14 cellular contexts compared by ENCODE assay signal in genomic region chr2:128547667-128548066, GRCh38.
DNase-seq lines count a peak whose midpoint lies in the region; TF ChIP-seq lines count a peak whose summit lies in the region.
"Had no signal": no experiment of that assay in that cellular context is flagged by ENCODE, and none has a peak within 500 bp of the region (broad histone marks: within the 10 kb centered on the region; RNA-seq: fewer than 3 reads in every experiment).

No MANE protein-coding gene starts in this region.

- TF ChIP-seq CTCF in neural progenitor cell (IDR thresholded peaks at IDR 0.05) (no peak), sigmoid colon (IDR thresholded peaks at IDR 0.05) (no peak)

- CTCF ChIA-PET in CD4-positive, alpha-beta memory T cell (lab: Charles Lee; ENCODE audit: partially characterized antibody), result no interaction called here

- POLR2A ChIA-PET in CD4-positive, alpha-beta memory T cell (lab: Charles Lee; ENCODE audit: partially characterized antibody), result no interaction called here

- H3K36me3 ChIP-seq in neural progenitor cell (no peaks in the 10 kb centered on the region), sigmoid colon (no peaks in the 10 kb centered on the region)
- no peaks in the 10 kb centered on the region for H3K36me3 ChIP-seq in CD4-positive, alpha-beta memory T cell (ENCODE audit: insufficient read depth, low read length)
- H3K36me3 ChIP-seq: BLaER1 had no signal

- peaks cover 8% of the 10 kb centered on the region for H3F3A ChIP-seq in neural progenitor cell (ENCODE audit: low read depth)

- TF ChIP-seq POLR2A in sigmoid colon (IDR thresholded peaks at IDR 0.05), result no peak

- WGBS in sigmoid colon, 2 donors, result 64 to 75% methylated on average over 3 of the region's 3 CpGs

- peaks cover 25% of the 10 kb centered on the region for H3K27me3 Mint-ChIP-seq in neural progenitor cell (ENCODE audit: insufficient read depth, low read depth)
- peaks cover 1 to 6% of the 10 kb centered on the region in 2 donors for H3K27me3 Mint-ChIP-seq in CD4-positive, alpha-beta memory T cell
- H3K27me3 Mint-ChIP-seq in T-helper 2 cell treated with Interferon-gamma antibody and Interleukin-4, amounts not matched to agents 5 μg/mL and 100 μg/mL, for 36 hours (ENCODE audit: low read depth), result peaks cover 5% of the 10 kb centered on the region

- H3K27me3 ChIP-seq in neural progenitor cell (no peaks in the 10 kb centered on the region), sigmoid colon (no peaks in the 10 kb centered on the region)
- no peaks in the 10 kb centered on the region for H3K27me3 ChIP-seq in CD4-positive, alpha-beta memory T cell (ENCODE audit: insufficient read depth, low read length)
- H3K27me3 ChIP-seq: BLaER1 had no signal

- H3K4me3 Mint-ChIP-seq in neural progenitor cell, result peak overlapping the region; percentile 11
- no peak overlapping the region for H3K4me3 Mint-ChIP-seq in CD4-positive, alpha-beta memory T cell
- H3K4me3 Mint-ChIP-seq in T-helper 2 cell treated with Interferon-gamma antibody and Interleukin-4, amounts not matched to agents 5 μg/mL and 100 μg/mL, for 36 hours, result no peak overlapping the region
- H3K4me3 Mint-ChIP-seq: HFFc6 had no signal

- no peaks in the 10 kb centered on the region for H3K36me3 Mint-ChIP-seq in neural progenitor cell
- H3K36me3 Mint-ChIP-seq in CD4-positive, alpha-beta memory T cell, result no peaks in the 10 kb centered on the region
- no peaks in the 10 kb centered on the region for H3K36me3 Mint-ChIP-seq in T-helper 2 cell treated with Interferon-gamma antibody and Interleukin-4, amounts not matched to agents 5 μg/mL and 100 μg/mL, for 36 hours (ENCODE audit: low read depth)

- intact Hi-C loops in sigmoid colon (cut with DNase I), result no loop called here
- intact Hi-C loops in CD4-positive, alpha-beta memory T cell (cut with micrococcal nuclease), result no loop called here

- no peak overlapping the region for H2AFZ ChIP-seq in neural progenitor cell (replicated peaks)

- DNase-seq in activated effector memory CD4-positive, alpha-beta T cell treated with anti-CD3 and anti-CD28 coated beads, Interleukin-2, amount 50 U/mL, for 16 hours, result peak; percentile 28
- no peak for DNase-seq in activated effector memory CD4-positive, alpha-beta T cell treated with Interleukin-2 at 50 U/mL for 16 hours
- DNase-seq in neural progenitor cell (ENCODE audit: low spot score) (no peak), sigmoid colon (peak; percentile 5), amniotic stem cell (lab: John Stamatoyannopoulos, UW) (no peak)
- DNase-seq in CD4-positive, alpha-beta memory T cell, result no peak
- no peak for DNase-seq in T-helper 2 cell treated with Interferon-gamma antibody and Interleukin-4, amounts not matched to agents 5 μg/mL and 100 μg/mL, for 36 hours (ENCODE audit: low spot score)
- DNase-seq: 8988T, AML-193, DMS53, HCEC 1CT, HFFc6 had no signal

- peaks cover 79% of the 10 kb centered on the region for H3K4me1 Mint-ChIP-seq in neural progenitor cell
- H3K4me1 Mint-ChIP-seq in CD4-positive, alpha-beta memory T cell, result no peaks in the 10 kb centered on the region
- no peaks in the 10 kb centered on the region for H3K4me1 Mint-ChIP-seq in T-helper 2 cell treated with Interferon-gamma antibody and Interleukin-4, amounts not matched to agents 5 μg/mL and 100 μg/mL, for 36 hours (ENCODE audit: low read depth)

- H3K9me3 ChIP-seq in neural progenitor cell (ENCODE audit: low read depth) (no peaks in the 10 kb centered on the region), sigmoid colon (no peaks in the 10 kb centered on the region)
- H3K9me3 ChIP-seq in CD4-positive, alpha-beta memory T cell (ENCODE audit: control insufficient read depth in 1 of 2, low read length in 2 of 2), result no peaks in the 10 kb centered on the region
- H3K9me3 ChIP-seq: BLaER1 had no signal

- peak overlapping the region; percentile 68 for H3K27ac Mint-ChIP-seq in neural progenitor cell
- no peak overlapping the region for H3K27ac Mint-ChIP-seq in CD4-positive, alpha-beta memory T cell
- H3K27ac Mint-ChIP-seq in T-helper 2 cell treated with Interferon-gamma antibody and Interleukin-4, amounts not matched to agents 5 μg/mL and 100 μg/mL, for 36 hours, result no peak overlapping the region
- H3K27ac Mint-ChIP-seq: HFFc6 had no signal

- no peaks in the 10 kb centered on the region for H4K20me1 ChIP-seq in neural progenitor cell (ENCODE audit: low read depth)
- H4K20me1 ChIP-seq: BLaER1 had no signal

- no peak overlapping the region for H3K4me2 ChIP-seq in neural progenitor cell
- H3K4me2 ChIP-seq: BLaER1 had no signal

- H3K4me1 ChIP-seq in neural progenitor cell (peaks cover 27% of the 10 kb centered on the region), sigmoid colon (no peaks in the 10 kb centered on the region)
- H3K4me1 ChIP-seq in CD4-positive, alpha-beta memory T cell (ENCODE audit: insufficient read depth, low read length), result no peaks in the 10 kb centered on the region

- no peak overlapping the region for H3K9ac ChIP-seq in neural progenitor cell
- H3K9ac ChIP-seq: BLaER1 had no signal

- H3K4me3 ChIP-seq in neural progenitor cell (no peak overlapping the region), sigmoid colon (no peak overlapping the region)
- H3K4me3 ChIP-seq in CD4-positive, alpha-beta memory T cell (ENCODE audit: low read length in 2 of 2), result no peak overlapping the region
- H3K4me3 ChIP-seq: BLaER1 had no signal

- H3K9me3 Mint-ChIP-seq in neural progenitor cell, result peaks cover 7% of the 10 kb centered on the region
- peaks cover 0 to 7% (median 0%) of the 10 kb centered on the region in 8 donors for H3K9me3 Mint-ChIP-seq in CD4-positive, alpha-beta memory T cell
- H3K9me3 Mint-ChIP-seq in T-helper 2 cell treated with Interferon-gamma antibody and Interleukin-4, amounts not matched to agents 5 μg/mL and 100 μg/mL, for 36 hours, result peaks cover 8% of the 10 kb centered on the region
- H3K9me3 Mint-ChIP-seq: HFFc6 had no signal

- no peak overlapping the region for H3K27ac ChIP-seq in neural progenitor cell
- no peak overlapping the region for H3K27ac ChIP-seq in sigmoid colon
- H3K27ac ChIP-seq in CD4-positive, alpha-beta memory T cell (ENCODE audit: low read depth, low read length), result no peak overlapping the region
- H3K27ac ChIP-seq: BLaER1, HL-60 had no signal

- no peak for TF ChIP-seq EP300 in sigmoid colon (IDR thresholded peaks at IDR 0.05)

- H3K79me2 ChIP-seq in neural progenitor cell (ENCODE audit: low read depth), result no peaks in the 10 kb centered on the region

Comparison
In these comparisons a context has a peak if more than half of its experiments do, and no peak if none do; other contexts are left out.
1. DNase-seq: peak in activated effector memory CD4-positive, alpha-beta T cell treated with anti-CD3 and anti-CD28 coated beads, Interleukin-2, amount 50 U/mL, for 16 hours (single experiment) and sigmoid colon (single experiment); none in activated effector memory CD4-positive, alpha-beta T cell treated with Interleukin-2 at 50 U/mL for 16 hours (single experiment), neural progenitor cell (single experiment), CD4-positive, alpha-beta memory T cell (0 of 5), amniotic stem cell (single experiment) and T-helper 2 cell treated with Interferon-gamma antibody and Interleukin-4, amounts not matched to agents 5 μg/mL and 100 μg/mL, for 36 hours (single experiment).